ENCODE assay signal across 17 cellular contexts in genomic region chr11:47033439-47033838, GRCh38.
DNase-seq lines count a peak whose midpoint lies in the region; FAIRE-seq and TF ChIP-seq lines count a peak whose summit lies in the region.
"Had no signal": no experiment of that assay in that cellular context is flagged by ENCODE, and none has a peak within 500 bp of the region (broad histone marks: within the 10 kb centered on the region; RNA-seq: fewer than 3 reads in every experiment).

No MANE protein-coding gene starts in this region.

- peaks cover 6% of the 10 kb centered on the region for H3K9me3 Mint-ChIP-seq in type B pancreatic cell
- H3K9me3 Mint-ChIP-seq: T-helper 2 cell treated with Interferon-gamma antibody and Interleukin-4, amounts not matched to agents 5 μg/mL and 100 μg/mL, for 36 hours had no signal

- no peaks in the 10 kb centered on the region for H3K27me3 ChIP-seq in ectodermal cell (ENCODE audit: control insufficient read depth, insufficient read depth, low read length, poor library complexity, severe bottlenecking)

- H3K4me1 Mint-ChIP-seq in type B pancreatic cell (ENCODE audit: unreplicated experiment): peaks cover 12% of the 10 kb centered on the region

- peaks cover 13% of the 10 kb centered on the region for H3K4me1 ChIP-seq in ectodermal cell (ENCODE audit: control insufficient read depth, insufficient read depth, low read length)

- 28 to 32% methylated on average over 2 of the region's 2 CpGs for WGBS in ectodermal cell, 2 experiments

- H3K27ac ChIP-seq in ectodermal cell (ENCODE audit: insufficient read depth, low read depth, low read length, poor library complexity, severe bottlenecking): peak overlapping the region; percentile 26
- H3K27ac ChIP-seq: C4-2B had no signal

- H3K4me3 ChIP-seq in ectodermal cell (ENCODE audit: insufficient read depth, low read depth, low read length): no peak overlapping the region

- DNase-seq in GM04504 (ENCODE audit: low read depth): peak; percentile 33
- peak; percentile 44 for DNase-seq in NCI-H82 treated with DMSO at 0.1 percent for 48 hours (lab: John Stamatoyannopoulos, UW; ENCODE audit: unreplicated experiment)
- DNase-seq in type B pancreatic cell (ENCODE audit: extremely low spot score, unreplicated experiment): no peak
- DNase-seq in activated T-cell treated with anti-CD3 and anti-CD28 coated beads, Interleukin-2, amount 50 U/mL, for 48 hours: no peak
- DNase-seq in 8988T: no peak
- no peak for DNase-seq in GM19239 (ENCODE audit: insufficient read length, low spot score)
- DNase-seq: COR-L47, DMS153, IMR-90, NCI-H1417 treated with DMSO at 0.1 percent for 48 hours, NCI-H2029 treated with DMSO at 0.1 percent for 48 hours, NCI-H524 treated with DMSO at 0.1 percent for 48 hours, PC-3 had no signal

- FAIRE-seq in GM19239 (lab: Jason Lieb, UNC): no peak
- FAIRE-seq: H54 had no signal

- H3K36me3 ChIP-seq in ectodermal cell (ENCODE audit: control insufficient read depth, insufficient read depth, low read length): no peaks in the 10 kb centered on the region

- H3K36me3 Mint-ChIP-seq in type B pancreatic cell: peaks cover 8% of the 10 kb centered on the region

- peak overlapping the region; percentile 30 for H3K27ac Mint-ChIP-seq in type B pancreatic cell
- H3K27ac Mint-ChIP-seq: T-helper 2 cell treated with Interferon-gamma antibody and Interleukin-4, amounts not matched to agents 5 μg/mL and 100 μg/mL, for 36 hours had no signal

- H3K9me3 ChIP-seq in ectodermal cell (ENCODE audit: control insufficient read depth, low read length): no peaks in the 10 kb centered on the region

- no peaks in the 10 kb centered on the region for H3K27me3 Mint-ChIP-seq in type B pancreatic cell

- H3K4me3 Mint-ChIP-seq in type B pancreatic cell: no peak overlapping the region
- H3K4me3 Mint-ChIP-seq: T-helper 2 cell treated with Interferon-gamma antibody and Interleukin-4, amounts not matched to agents 5 μg/mL and 100 μg/mL, for 36 hours had no signal

- TF ChIP-seq CTCF in type B pancreatic cell (conservative IDR thresholded peaks at IDR 0.05): no peak

Comparison
In these comparisons a context has a peak if more than half of its experiments do, and no peak if none do; other contexts are left out.
1. DNase-seq: peak in GM04504 (single experiment) and NCI-H82 treated with DMSO at 0.1 percent for 48 hours (single experiment); none in type B pancreatic cell (single experiment), activated T-cell treated with anti-CD3 and anti-CD28 coated beads, Interleukin-2, amount 50 U/mL, for 48 hours (0 of 2), 8988T (single experiment) and GM19239 (single experiment).